28 cellular contexts compared by ENCODE assay signal in genomic region chr3:50184242-50184978, GRCh38. TPM values are rescaled to one million over a fixed set of nuclear protein-coding genes. Genes with fewer than 3 reads are reported as not detected.
"Had no signal": no experiment of that assay in that cellular context is flagged by ENCODE, and none has a peak within 500 bp of the region (broad histone marks: within the 10 kb centered on the region; RNA-seq: fewer than 3 reads in every experiment).

No MANE protein-coding gene starts in this region.

- H3K4me3 ChIP-seq: dorsolateral prefrontal cortex, left lung, mucosa of descending colon, ovary, thoracic aorta, uterus had no signal

- H3K36me3 Mint-ChIP-seq: activated naive CD4-positive, alpha-beta T cell treated with anti-CD3 and anti-CD28 coated beads, Interleukin-2, amount 10 ng/mL, durations not matched to agents 7 days and 5 days; memory B cell; naive B cell; stimulated activated effector memory CD8-positive, alpha-beta T cell treated with anti-CD3 and anti-CD28 coated beads, Interleukin-12 subunit alpha, Interleukin-12 subunit beta, amount 100 ng/mL, for 72 hours had no signal

- H3K9me3 Mint-ChIP-seq: activated CD4-positive, alpha-beta T cell treated with anti-CD3 and anti-CD28 coated beads, Interleukin-2, amount 10 ng/mL, durations not matched to agents 7 days and 5 days; activated naive CD4-positive, alpha-beta T cell treated with anti-CD3 and anti-CD28 coated beads, Interleukin-2, amount 10 ng/mL, durations not matched to agents 7 days and 5 days; activated naive CD8-positive, alpha-beta T cell treated with anti-CD3 and anti-CD28 coated beads, Interleukin-2, amount 50 U/mL, for 24 hours; activated T-cell treated with anti-CD3 and anti-CD28 coated beads, Interleukin-2, amount 50 U/mL, for 24 hours; activated T-helper 2 cell treated with anti-CD3 and anti-CD28 coated beads, Interferon-gamma antibody, Interleukin-2, Interleukin-4, amounts not matched to agents 10 μg/mL and 5 μg/mL and 100 μg/mL, durations not matched to agents 14 hours and 24 hours and 36 hours; brain; endodermal cell; memory B cell; naive B cell; stimulated activated effector memory CD8-positive, alpha-beta T cell treated with anti-CD3 and anti-CD28 coated beads, Interleukin-12 subunit alpha, Interleukin-12 subunit beta, amount 100 ng/mL, for 72 hours had no signal

- H3K4me3 Mint-ChIP-seq: activated CD4-positive, alpha-beta T cell treated with anti-CD3 and anti-CD28 coated beads, Interleukin-2, amount 10 ng/mL, durations not matched to agents 7 days and 5 days; activated CD8-positive, alpha-beta T cell treated with anti-CD3 and anti-CD28 coated beads, Interleukin-2, amount 10 ng/mL, durations not matched to agents 7 days and 5 days; activated naive CD4-positive, alpha-beta T cell treated with anti-CD3 and anti-CD28 coated beads, Interleukin-2, amount 10 ng/mL, durations not matched to agents 7 days and 5 days; activated naive CD8-positive, alpha-beta T cell treated with anti-CD3 and anti-CD28 coated beads, Interleukin-2, amount 50 U/mL, for 24 hours; activated T-cell treated with anti-CD3 and anti-CD28 coated beads, Interleukin-2, amount 50 U/mL, for 24 hours; brain; endodermal cell; memory B cell; naive B cell; stimulated activated effector memory CD8-positive, alpha-beta T cell treated with anti-CD3 and anti-CD28 coated beads, Interleukin-12 subunit alpha, Interleukin-12 subunit beta, amount 100 ng/mL, for 72 hours had no signal

- DNase-seq: activated CD4-positive, alpha-beta T cell treated with anti-CD3 and anti-CD28 coated beads, Interleukin-2, amount 10 ng/mL, durations not matched to agents 7 days and 5 days; activated CD8-positive, alpha-beta T cell treated with anti-CD3 and anti-CD28 coated beads, Interleukin-2, amount 10 ng/mL, durations not matched to agents 7 days and 5 days; activated naive CD4-positive, alpha-beta T cell treated with anti-CD3 and anti-CD28 coated beads, Interleukin-2, amount 10 ng/mL, durations not matched to agents 7 days and 5 days; activated naive CD8-positive, alpha-beta T cell treated with anti-CD3 and anti-CD28 coated beads, Interleukin-2, amount 50 U/mL, for 24 hours; activated T-cell treated with anti-CD3 and anti-CD28 coated beads, Interleukin-2, amount 50 U/mL, for 24 hours; anterior cingulate cortex; central memory CD4-positive, alpha-beta T cell; dorsolateral prefrontal cortex; endodermal cell; head of caudate nucleus; kidney; left lung; mucosa of descending colon; naive B cell; ovary; stimulated activated CD4-positive, alpha-beta T cell treated with anti-CD3 and anti-CD28 coated beads, Interleukin-4, amount 100 ng/mL, for 24 hours; T-helper 1 cell; T-helper 9 cell; uterus had no signal

- H3K27ac Mint-ChIP-seq: activated CD4-positive, alpha-beta T cell treated with anti-CD3 and anti-CD28 coated beads, Interleukin-2, amount 10 ng/mL, durations not matched to agents 7 days and 5 days; activated CD8-positive, alpha-beta T cell treated with anti-CD3 and anti-CD28 coated beads, Interleukin-2, amount 10 ng/mL, durations not matched to agents 7 days and 5 days; activated naive CD4-positive, alpha-beta T cell treated with anti-CD3 and anti-CD28 coated beads, Interleukin-2, amount 10 ng/mL, durations not matched to agents 7 days and 5 days; activated naive CD8-positive, alpha-beta T cell treated with anti-CD3 and anti-CD28 coated beads, Interleukin-2, amount 50 U/mL, for 24 hours; activated T-cell treated with anti-CD3 and anti-CD28 coated beads, Interleukin-2, amount 50 U/mL, for 24 hours; activated T-helper 2 cell treated with anti-CD3 and anti-CD28 coated beads, Interferon-gamma antibody, Interleukin-2, Interleukin-4, amounts not matched to agents 10 μg/mL and 5 μg/mL and 100 μg/mL, durations not matched to agents 14 hours and 24 hours and 36 hours; brain; endodermal cell; memory B cell; naive B cell; stimulated activated effector memory CD8-positive, alpha-beta T cell treated with anti-CD3 and anti-CD28 coated beads, Interleukin-12 subunit alpha, Interleukin-12 subunit beta, amount 100 ng/mL, for 72 hours had no signal

- H3K4me1 Mint-ChIP-seq: activated CD4-positive, alpha-beta T cell treated with anti-CD3 and anti-CD28 coated beads, Interleukin-2, amount 10 ng/mL, durations not matched to agents 7 days and 5 days; activated naive CD4-positive, alpha-beta T cell treated with anti-CD3 and anti-CD28 coated beads, Interleukin-2, amount 10 ng/mL, durations not matched to agents 7 days and 5 days; activated naive CD8-positive, alpha-beta T cell treated with anti-CD3 and anti-CD28 coated beads, Interleukin-2, amount 50 U/mL, for 24 hours; memory B cell; naive B cell; stimulated activated effector memory CD8-positive, alpha-beta T cell treated with anti-CD3 and anti-CD28 coated beads, Interleukin-12 subunit alpha, Interleukin-12 subunit beta, amount 100 ng/mL, for 72 hours had no signal

- ATAC-seq: activated CD4-positive, CD25-positive, alpha-beta regulatory T cell treated with anti-CD3 and anti-CD28 coated beads, Interleukin-2, amount 50 U/mL, for 24 hours; activated CD8-positive, alpha-beta T cell treated with anti-CD3 and anti-CD28 coated beads, Interleukin-2, amount 10 ng/mL, durations not matched to agents 7 days and 5 days; activated naive CD8-positive, alpha-beta T cell treated with anti-CD3 and anti-CD28 coated beads, Interleukin-2, amount 50 U/mL, for 24 hours; left lung; mucosa of descending colon; sciatic nerve; stimulated activated effector memory CD8-positive, alpha-beta T cell treated with anti-CD3 and anti-CD28 coated beads, Interleukin-12 subunit alpha, Interleukin-12 subunit beta, amount 100 ng/mL, for 72 hours had no signal

- H3K36me3 ChIP-seq: ovary, uterus had no signal

- H3K27ac ChIP-seq: dorsolateral prefrontal cortex, epithelial cell of prostate, left lung, ovary, thoracic aorta, uterus had no signal

- H3K27me3 ChIP-seq: dorsolateral prefrontal cortex, left lung, ovary, uterus had no signal

- H3K4me1 ChIP-seq: left lung, uterus had no signal

- H3K9me3 ChIP-seq: left lung, mucosa of descending colon, ovary, thoracic aorta, uterus had no signal

- H3K27me3 Mint-ChIP-seq: activated naive CD8-positive, alpha-beta T cell treated with anti-CD3 and anti-CD28 coated beads, Interleukin-2, amount 50 U/mL, for 24 hours; activated T-cell treated with anti-CD3 and anti-CD28 coated beads, Interleukin-2, amount 50 U/mL, for 24 hours had no signal

RNA-seq across cellular contexts. Expression of gene GNAT1, which starts 7.0 kb away (rescaled TPM):
- total RNA-seq: activated CD4-positive, alpha-beta T cell treated with anti-CD3 and anti-CD28 coated beads, Interleukin-2, amount 10 ng/mL, durations not matched to agents 7 days and 5 days; activated CD8-positive, alpha-beta T cell treated with anti-CD3 and anti-CD28 coated beads, Interleukin-2, amount 10 ng/mL, durations not matched to agents 7 days and 5 days; activated T-helper 2 cell treated with anti-CD3 and anti-CD28 coated beads, Interferon-gamma antibody, Interleukin-2, Interleukin-4, amounts not matched to agents 10 μg/mL and 5 μg/mL and 100 μg/mL, durations not matched to agents 14 hours and 24 hours and 36 hours; frontal cortex; kidney; left lung; mucosa of descending colon; ovary; sciatic nerve; uterus had no signal

RNA-seq across cellular contexts. Expression of gene SLC38A3, which starts 20.7 kb away (rescaled TPM):
- total RNA-seq: activated CD4-positive, alpha-beta T cell treated with anti-CD3 and anti-CD28 coated beads, Interleukin-2, amount 10 ng/mL, durations not matched to agents 7 days and 5 days; activated CD8-positive, alpha-beta T cell treated with anti-CD3 and anti-CD28 coated beads, Interleukin-2, amount 10 ng/mL, durations not matched to agents 7 days and 5 days; activated T-helper 2 cell treated with anti-CD3 and anti-CD28 coated beads, Interferon-gamma antibody, Interleukin-2, Interleukin-4, amounts not matched to agents 10 μg/mL and 5 μg/mL and 100 μg/mL, durations not matched to agents 14 hours and 24 hours and 36 hours had no signal

RNA-seq across cellular contexts. Expression of gene SEMA3F, which starts 29.3 kb away (rescaled TPM):
- total RNA-seq: activated CD4-positive, alpha-beta T cell treated with anti-CD3 and anti-CD28 coated beads, Interleukin-2, amount 10 ng/mL, durations not matched to agents 7 days and 5 days; activated CD8-positive, alpha-beta T cell treated with anti-CD3 and anti-CD28 coated beads, Interleukin-2, amount 10 ng/mL, durations not matched to agents 7 days and 5 days had no signal
